Comparison of ENCODE assay signal across 8 cellular contexts in the genomic region with DNA sequence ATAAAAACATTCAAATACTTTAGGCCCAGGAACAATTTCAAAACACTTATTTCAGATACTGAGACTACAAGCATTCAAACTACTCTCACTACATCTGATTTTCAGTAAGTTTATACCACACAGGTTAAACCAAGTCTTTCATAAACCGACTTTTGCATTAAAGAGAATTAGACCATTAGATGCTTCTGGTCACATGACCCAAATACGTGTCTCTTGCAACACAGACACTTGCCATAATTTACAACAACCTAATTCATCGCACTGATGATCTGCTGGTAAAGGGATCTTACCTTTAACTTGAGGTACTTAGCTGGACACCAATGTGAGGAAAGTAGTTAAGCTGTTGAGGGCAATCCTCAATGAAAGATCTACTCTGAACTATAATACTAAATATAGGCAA. TPM values are rescaled to one million over a fixed set of nuclear protein-coding genes. Genes with fewer than 3 reads are reported as not detected.
DNase-seq lines count a peak whose midpoint lies in the region; ATAC-seq lines count a peak whose summit lies in the region.

No MANE protein-coding gene starts in this region.

- peaks cover 43 to 61% (median 56%) of the 10 kb centered on the region in 5 donors for H3K36me3 ChIP-seq in subcutaneous abdominal adipose tissue (ENCODE audit: control insufficient read depth in 5 of 5, insufficient read depth in 5 of 5, low read length in 5 of 5)

- peak overlapping the region; percentile 88 for H3K4me3 Mint-ChIP-seq in activated CD4-positive, alpha-beta T cell treated with anti-CD3 and anti-CD28 coated beads, Interleukin-2, amount 10 ng/mL, durations not matched to agents 7 days and 5 days
- peak overlapping the region; percentile 94 for H3K4me3 Mint-ChIP-seq in activated T-helper 1 cell treated with anti-CD3 and anti-CD28 coated beads, Interleukin-12 subunit alpha, Interleukin-12 subunit beta, Interleukin-2, Interleukin-4 antibody, amounts not matched to agents 30 ng/mL and 10 ng/mL and 1 ng/mL, durations not matched to agents 14 hours and 24 hours and 36 hours

- peaks cover 63% of the 10 kb centered on the region for H3K4me1 Mint-ChIP-seq in activated CD4-positive, alpha-beta T cell treated with anti-CD3 and anti-CD28 coated beads, Interleukin-2, amount 10 ng/mL, durations not matched to agents 7 days and 5 days
- peaks cover 68% of the 10 kb centered on the region for H3K4me1 Mint-ChIP-seq in activated T-helper 1 cell treated with anti-CD3 and anti-CD28 coated beads, Interleukin-12 subunit alpha, Interleukin-12 subunit beta, Interleukin-2, Interleukin-4 antibody, amounts not matched to agents 30 ng/mL and 10 ng/mL and 1 ng/mL, durations not matched to agents 14 hours and 24 hours and 36 hours (ENCODE audit: low read depth)

- peak overlapping the region in 4 of 5 donors; percentile 3 to 80 (median 26) for H3K9ac ChIP-seq in subcutaneous abdominal adipose tissue (ENCODE audit: low read length in 5 of 5)

- H3K27ac ChIP-seq in subcutaneous abdominal adipose tissue (ENCODE audit: low read depth, low read length): peak overlapping the region; percentile 97

- H3K4me1 ChIP-seq in subcutaneous abdominal adipose tissue (ENCODE audit: control insufficient read depth in 5 of 5, insufficient read depth in 5 of 5, low read length in 5 of 5): peaks cover 8 to 64% (median 62%) of the 10 kb centered on the region in 5 donors

- peaks cover 2% of the 10 kb centered on the region for H3K9me3 ChIP-seq in iPS-18c (ENCODE audit: control insufficient read depth, insufficient read depth, low read length)
- no peaks in the 10 kb centered on the region for H3K9me3 ChIP-seq in subcutaneous abdominal adipose tissue (ENCODE audit: control insufficient read depth in 5 of 5, low read length in 5 of 5)

- DNase-seq in activated CD4-positive, alpha-beta T cell treated with anti-CD3 and anti-CD28 coated beads, Interleukin-2, amount 10 ng/mL, durations not matched to agents 7 days and 5 days: no peak
- no peak for DNase-seq in activated CD4-positive, alpha-beta T cell treated with anti-CD3 and anti-CD28 coated beads, Interleukin-2, amount 50 U/mL, for 4 hours
- no peak for DNase-seq in activated T-helper 1 cell treated with anti-CD3 and anti-CD28 coated beads, Interleukin-12 subunit alpha, Interleukin-12 subunit beta, Interleukin-2, Interleukin-4 antibody, amounts not matched to agents 30 ng/mL and 10 ng/mL and 1 ng/mL, durations not matched to agents 14 hours and 24 hours and 36 hours (ENCODE audit: low spot score)
- DNase-seq in OCI-M2 (lab: John Stamatoyannopoulos, UW; ENCODE audit: unreplicated experiment): no peak

- CTCF ChIA-PET in activated CD4-positive, alpha-beta T cell treated with anti-CD3 and anti-CD28 coated beads, Interleukin-2, amount 10 ng/mL, durations not matched to agents 7 days and 5 days (lab: Charles Lee): interaction anchor here (1.3 kb wide), 1 partner anchor 9 kb away, joined by 4 read pairs; no protein-coding TSS in a partner anchor

- no peaks in the 10 kb centered on the region for H3K27me3 ChIP-seq in subcutaneous abdominal adipose tissue (ENCODE audit: control insufficient read depth in 5 of 5, insufficient read depth in 4 of 5, low read length in 5 of 5)

- POLR2A ChIA-PET in activated CD4-positive, alpha-beta T cell treated with anti-CD3 and anti-CD28 coated beads, Interleukin-2, amount 10 ng/mL, durations not matched to agents 7 days and 5 days (lab: Charles Lee): interaction anchor here (0.9 kb wide), 1 partner anchor 12 kb away, joined by 3 read pairs; no protein-coding TSS in a partner anchor

- H3K36me3 Mint-ChIP-seq in activated CD4-positive, alpha-beta T cell treated with anti-CD3 and anti-CD28 coated beads, Interleukin-2, amount 10 ng/mL, durations not matched to agents 7 days and 5 days (ENCODE audit: low read depth): peaks cover 71% of the 10 kb centered on the region
- peaks cover 71% of the 10 kb centered on the region for H3K36me3 Mint-ChIP-seq in activated T-helper 1 cell treated with anti-CD3 and anti-CD28 coated beads, Interleukin-12 subunit alpha, Interleukin-12 subunit beta, Interleukin-2, Interleukin-4 antibody, amounts not matched to agents 30 ng/mL and 10 ng/mL and 1 ng/mL, durations not matched to agents 14 hours and 24 hours and 36 hours (ENCODE audit: low read depth)

- intact Hi-C loops in activated T-helper 1 cell treated with anti-CD3 and anti-CD28 coated beads, Interleukin-12 subunit alpha, Interleukin-12 subunit beta, Interleukin-2, Interleukin-4 antibody, amounts not matched to agents 30 ng/mL and 10 ng/mL and 1 ng/mL, durations not matched to agents 14 hours and 24 hours and 36 hours (cut with micrococcal nuclease): loop anchor here (5.0 to 10.0 kb wide), 3 partner anchors 1388 to 1602 kb away; partner anchors contain the start of genes PHYKPL and TRIM41

- H3K4me3 ChIP-seq in iPS-18c (ENCODE audit: insufficient read depth, low read depth, low read length) (0 out of 2 replicates have a peak overlapping the region, but pooled peaks have one; percentile 5), subcutaneous abdominal adipose tissue (ENCODE audit: low read depth in 1 of 5, low read length in 5 of 5) (peak overlapping the region; percentile 67 to 99 (median 72))

- no peak for ATAC-seq in GM21619 (IDR thresholded peaks at IDR 0.05; ENCODE audit: unreplicated experiment)
- ATAC-seq in HG02970 (IDR thresholded peaks at IDR 0.05; ENCODE audit: low FRiP score, unreplicated experiment): no peak

- H3K9me3 Mint-ChIP-seq in activated CD4-positive, alpha-beta T cell treated with anti-CD3 and anti-CD28 coated beads, Interleukin-2, amount 10 ng/mL, durations not matched to agents 7 days and 5 days: no peaks in the 10 kb centered on the region
- no peaks in the 10 kb centered on the region for H3K9me3 Mint-ChIP-seq in activated T-helper 1 cell treated with anti-CD3 and anti-CD28 coated beads, Interleukin-12 subunit alpha, Interleukin-12 subunit beta, Interleukin-2, Interleukin-4 antibody, amounts not matched to agents 30 ng/mL and 10 ng/mL and 1 ng/mL, durations not matched to agents 14 hours and 24 hours and 36 hours

- no peaks in the 10 kb centered on the region for H3K27me3 Mint-ChIP-seq in activated CD4-positive, alpha-beta T cell treated with anti-CD3 and anti-CD28 coated beads, Interleukin-2, amount 10 ng/mL, durations not matched to agents 7 days and 5 days
- H3K27me3 Mint-ChIP-seq in activated T-helper 1 cell treated with anti-CD3 and anti-CD28 coated beads, Interleukin-12 subunit alpha, Interleukin-12 subunit beta, Interleukin-2, Interleukin-4 antibody, amounts not matched to agents 30 ng/mL and 10 ng/mL and 1 ng/mL, durations not matched to agents 14 hours and 24 hours and 36 hours (ENCODE audit: insufficient read depth): peaks cover 2% of the 10 kb centered on the region

- peak overlapping the region; percentile 99 for H3K27ac Mint-ChIP-seq in activated CD4-positive, alpha-beta T cell treated with anti-CD3 and anti-CD28 coated beads, Interleukin-2, amount 10 ng/mL, durations not matched to agents 7 days and 5 days
- peak overlapping the region; percentile 73 for H3K27ac Mint-ChIP-seq in activated T-helper 1 cell treated with anti-CD3 and anti-CD28 coated beads, Interleukin-12 subunit alpha, Interleukin-12 subunit beta, Interleukin-2, Interleukin-4 antibody, amounts not matched to agents 30 ng/mL and 10 ng/mL and 1 ng/mL, durations not matched to agents 14 hours and 24 hours and 36 hours

RNA-seq across cellular contexts. Expression of gene HNRNPH1, which starts 3.2 kb away (rescaled TPM):
- total RNA-seq in activated CD4-positive, alpha-beta T cell treated with anti-CD3 and anti-CD28 coated beads, Interleukin-2, amount 10 ng/mL, durations not matched to agents 7 days and 5 days: 100 to 1,000 TPM; 895 to 954 TPM
- 987 and 1,028 TPM in 2 replicates for total RNA-seq in activated T-helper 1 cell treated with anti-CD3 and anti-CD28 coated beads, Interleukin-12 subunit alpha, Interleukin-12 subunit beta, Interleukin-2, Interleukin-4 antibody, amounts not matched to agents 30 ng/mL and 10 ng/mL and 1 ng/mL, durations not matched to agents 14 hours and 24 hours and 36 hours
